20 cellular contexts compared by ENCODE assay signal in genomic region chr7:149479554-149479953, GRCh38. TPM values are rescaled to one million over a fixed set of nuclear protein-coding genes. Genes with fewer than 3 reads are reported as not detected.
DNase-seq lines count a peak whose midpoint lies in the region; ATAC-seq, FAIRE-seq and TF ChIP-seq lines count a peak whose summit lies in the region.
"Had no signal": no experiment of that assay in that cellular context is flagged by ENCODE, and none has a peak within 500 bp of the region (broad histone marks: within the 10 kb centered on the region; RNA-seq: fewer than 3 reads in every experiment).

No MANE protein-coding gene starts in this region.

- in situ Hi-C loops in HepG2 (cut with HindIII; ENCODE audit: extremely low pct_ligation_motif_present, low pct_unique_long_range_greater_than_20kb) (no loop called here), K562 (cut with MboI) (no loop called here)

- H3K4me1 ChIP-seq in HepG2 (ENCODE audit: insufficient read depth, low read length) (no peaks in the 10 kb centered on the region), right lobe of liver (no peaks in the 10 kb centered on the region), K562 (replicated peaks in 1 of 2; ENCODE audit: control insufficient read depth in 2 of 2, insufficient read depth in 2 of 2, low read length in 2 of 2) (no peaks in the 10 kb centered on the region; a peak in 1 of 5 replicates), esophagus muscularis mucosa (no peaks in the 10 kb centered on the region), pancreas (no peaks in the 10 kb centered on the region)
- H3K4me1 ChIP-seq: BLaER1 had no signal

- H3K36me3 ChIP-seq in HepG2 (replicated peaks in 1 of 2; ENCODE audit: control insufficient read depth in 1 of 2, insufficient read depth in 2 of 2, low read length in 2 of 2) (peaks cover 5 to 34% of the 10 kb centered on the region in 2 experiments; a peak in 4 of 5 replicates), right lobe of liver (peaks cover 0 to 57% (median 17%) of the 10 kb centered on the region in 4 donors), K562 (ENCODE audit: control insufficient read depth, insufficient read depth, low read length) (peaks cover 74% of the 10 kb centered on the region), esophagus muscularis mucosa (peaks cover 26 to 65% (median 44%) of the 10 kb centered on the region in 4 donors), pancreas (peaks cover 4 to 18% (median 4%) of the 10 kb centered on the region in 3 donors)

- DNase-seq in HepG2 (ENCODE audit: low spot score): no peak
- no peak for DNase-seq in right lobe of liver
- DNase-seq in K562 (ENCODE audit: extremely low read depth in 1 of 4, low spot score in 3 of 4): no peak
- peak; percentile 83 for DNase-seq in esophagus muscularis mucosa (ENCODE audit: extremely low spot score)
- DNase-seq in pancreas: no peak
- DNase-seq in activated naive CD4-positive, alpha-beta T cell treated with anti-CD3 and anti-CD28 coated beads for 36 hours: no peak
- DNase-seq: Caco-2; CD4-positive, CD25-positive, alpha-beta regulatory T cell; CD8-positive, alpha-beta T cell; DMS153; DND-41; GM23248; H7; HCEC 1CT had no signal

- 100% methylated on average over 1 of the region's 1 CpG for WGBS in HepG2 (ENCODE audit: low lambda C conversion rate)
- WGBS in right lobe of liver (ENCODE audit: insufficient coverage, low coverage, low lambda C conversion rate, missing lambda C conversion rate): 100% methylated on average over 1 of the region's 1 CpG
- 97% methylated on average over 1 of the region's 1 CpG for WGBS in K562 (ENCODE audit: insufficient coverage, low coverage, missing lambda C conversion rate)
- 95% methylated on average over 1 of the region's 1 CpG for WGBS in esophagus muscularis mucosa
- 96 to 97% methylated on average over 1 of the region's 1 CpG for WGBS in pancreas, 2 donors

- POLR2A ChIA-PET in HepG2 (lab: Yijun Ruan, JAX) (no interaction called here), K562 (lab: Yijun Ruan, JAX) (interaction anchor here (0.9 to 1.7 kb wide), 4 partner anchors 8 to 19 kb away, joined by 3 to 8 read pairs (median 4); partner anchors contain the start of gene ZNF777)

- H4K20me1 ChIP-seq in HepG2 (ENCODE audit: insufficient read depth, low read length): no peaks in the 10 kb centered on the region
- no peaks in the 10 kb centered on the region for H4K20me1 ChIP-seq in K562 (replicated peaks; ENCODE audit: control insufficient read depth, insufficient read depth, low read length)
- H4K20me1 ChIP-seq: BLaER1 had no signal

- TF ChIP-seq CTCF in HepG2 (CRISPR knock-in tag; IDR thresholded peaks at IDR 0.05) (no peak), right lobe of liver (IDR thresholded peaks at IDR 0.05) (no peak), K562 (IDR thresholded peaks at IDR 0.05 in 2 of 3, conservative IDR thresholded peaks at IDR 0.05 in 1 of 3; ENCODE audit: insufficient read depth in 2 of 3, low read depth in 1 of 3, low read length in 3 of 3) (no peak), esophagus muscularis mucosa (IDR thresholded peaks at IDR 0.05) (no peak), pancreas (IDR thresholded peaks at IDR 0.05) (no peak)

- no peak for TF ChIP-seq RAD21 in HepG2 (CRISPR knock-in tag; IDR thresholded peaks at IDR 0.05)
- TF ChIP-seq RAD21 in K562 (CRISPR knock-in tag; conservative IDR thresholded peaks at IDR 0.05 in 1 of 2, IDR thresholded peaks at IDR 0.05 in 1 of 2): no peak

- H3K9ac ChIP-seq in HepG2 (ENCODE audit: insufficient read depth, low read depth, low read length): no peak overlapping the region
- no peak overlapping the region for H3K9ac ChIP-seq in K562 (ENCODE audit: insufficient read depth in 1 of 2, low read depth in 2 of 2, low read length in 2 of 2)
- H3K9ac ChIP-seq: BLaER1, GM23248 had no signal

- H3K79me2 ChIP-seq in HepG2 (ENCODE audit: insufficient read depth, low read length): no peaks in the 10 kb centered on the region
- 0 out of 3 replicates have a peak, but pooled peaks cover 2% of the 10 kb centered on the region for H3K79me2 ChIP-seq in K562 (ENCODE audit: control insufficient read depth, insufficient read depth, low read length)

- H3K9me3 ChIP-seq in HepG2 (ENCODE audit: low read length): no peaks in the 10 kb centered on the region; the same call in 1 of the 2 replicates
- no peaks in the 10 kb centered on the region for H3K9me3 ChIP-seq in right lobe of liver
- H3K9me3 ChIP-seq in K562 (replicated peaks; ENCODE audit: control insufficient read depth, insufficient read depth, low read depth, low read length): no peaks in the 10 kb centered on the region
- H3K9me3 ChIP-seq in esophagus muscularis mucosa: peaks cover 0 to 4% (median 0%) of the 10 kb centered on the region in 4 donors
- no peaks in the 10 kb centered on the region for H3K9me3 ChIP-seq in pancreas

- BruUV-seq in HepG2 (replicated peaks; lab: Mats Ljungman, UMichigan): no TSS peak
- BruUV-seq in K562 (replicated peaks; lab: Mats Ljungman, UMichigan): no TSS peak

- no peaks in the 10 kb centered on the region for H3K27me3 Mint-ChIP-seq in activated naive CD4-positive, alpha-beta T cell treated with anti-CD3 and anti-CD28 coated beads for 36 hours (ENCODE audit: low read depth)
- H3K27me3 Mint-ChIP-seq: B cell; CD4-positive, CD25-positive, alpha-beta regulatory T cell had no signal

- H3K27ac Mint-ChIP-seq in activated naive CD4-positive, alpha-beta T cell treated with anti-CD3 and anti-CD28 coated beads for 36 hours: no peak overlapping the region
- H3K27ac Mint-ChIP-seq: B cell; CD8-positive, alpha-beta T cell had no signal

- no peak overlapping the region for H3K27ac ChIP-seq in HepG2 (ENCODE audit: extremely low read length, insufficient read depth, low read length)
- H3K27ac ChIP-seq in right lobe of liver: no peak overlapping the region
- no peak overlapping the region for H3K27ac ChIP-seq in K562 (ENCODE audit: extremely low read depth, low read depth, low read length)
- H3K27ac ChIP-seq in esophagus muscularis mucosa (replicated peaks in 1 of 4): no peak overlapping the region
- no peak overlapping the region for H3K27ac ChIP-seq in pancreas
- H3K27ac ChIP-seq: BLaER1, C4-2B, GM23248 had no signal

- no peak overlapping the region for H3K4me2 ChIP-seq in HepG2 (ENCODE audit: low read depth, low read length)
- no peak overlapping the region for H3K4me2 ChIP-seq in K562 (ENCODE audit: insufficient read depth, low read length)
- H3K4me2 ChIP-seq: BLaER1 had no signal

- no peaks in the 10 kb centered on the region for H3K27me3 ChIP-seq in HepG2 (ENCODE audit: control insufficient read depth in 1 of 2, insufficient read depth in 2 of 2, low read length in 2 of 2)
- H3K27me3 ChIP-seq in right lobe of liver: no peaks in the 10 kb centered on the region
- no peaks in the 10 kb centered on the region for H3K27me3 ChIP-seq in K562 (ENCODE audit: control insufficient read depth in 2 of 2, insufficient read depth in 2 of 2, low read length in 2 of 2)
- H3K27me3 ChIP-seq in esophagus muscularis mucosa: no peaks in the 10 kb centered on the region
- H3K27me3 ChIP-seq in pancreas: no peaks in the 10 kb centered on the region
- H3K27me3 ChIP-seq: BLaER1 had no signal

- H3K4me3 Mint-ChIP-seq in activated naive CD4-positive, alpha-beta T cell treated with anti-CD3 and anti-CD28 coated beads for 36 hours: no peak overlapping the region
- H3K4me3 Mint-ChIP-seq: B cell; CD8-positive, alpha-beta T cell had no signal

- H3K9me1 ChIP-seq in K562 (ENCODE audit: control insufficient read depth, insufficient read depth, low read length): no peaks in the 10 kb centered on the region

- CTCF ChIA-PET in HepG2 (lab: Yijun Ruan, JAX; ENCODE audit: low intra/inter-chr PET ratio, low total read pairs): no interaction called here
- CTCF ChIA-PET in K562 (lab: Yijun Ruan, JAX; ENCODE audit: low intra/inter-chr PET ratio): no interaction called here
- CTCF ChIA-PET in activated naive CD4-positive, alpha-beta T cell treated with anti-CD3 and anti-CD28 coated beads for 36 hours (lab: Charles Lee): interaction anchor here (1.1 kb wide), 1 partner anchor 18 kb away, joined by 3 read pairs; the partner anchor contains the start of gene ZNF777

- H2AFZ ChIP-seq in HepG2 (ENCODE audit: low read length): no peak overlapping the region
- no peak overlapping the region for H2AFZ ChIP-seq in K562 (ENCODE audit: low read depth, low read length)
- H2AFZ ChIP-seq: GM23248 had no signal

- peaks cover 6% of the 10 kb centered on the region for H3K9me3 Mint-ChIP-seq in activated naive CD4-positive, alpha-beta T cell treated with anti-CD3 and anti-CD28 coated beads for 36 hours

- TF ChIP-seq POLR2A in HepG2 (IDR thresholded peaks at IDR 0.05; ENCODE audit: insufficient read depth in 1 of 2, low read depth in 2 of 2, low read length in 2 of 2) (no peak), right lobe of liver (IDR thresholded peaks at IDR 0.05) (no peak), K562 (conservative IDR thresholded peaks at IDR 0.05) (no peak), esophagus muscularis mucosa (IDR thresholded peaks at IDR 0.05; ENCODE audit: low read depth) (no peak)

- FAIRE-seq in HepG2 (lab: Jason Lieb, UNC) (no peak), K562 (lab: Jason Lieb, UNC) (peak; percentile 42), pancreas (lab: Jason Lieb, UNC) (no peak)
- FAIRE-seq: G401.6, GM12892, H1 had no signal

- H3K4me3 ChIP-seq in HepG2 (replicated peaks in 1 of 3; ENCODE audit: insufficient read depth in 1 of 3, low read depth in 2 of 3, low read length in 3 of 3) (no peak overlapping the region), right lobe of liver (no peak overlapping the region), K562 (no peak overlapping the region), esophagus muscularis mucosa (no peak overlapping the region), pancreas (no peak overlapping the region)
- H3K4me3 ChIP-seq: BLaER1, GM23248 had no signal

- no peaks in the 10 kb centered on the region for H3K4me1 Mint-ChIP-seq in activated naive CD4-positive, alpha-beta T cell treated with anti-CD3 and anti-CD28 coated beads for 36 hours (ENCODE audit: low read depth)
- H3K4me1 Mint-ChIP-seq: B cell had no signal

- ATAC-seq in HepG2: no peak
- ATAC-seq in right lobe of liver: no peak
- ATAC-seq in K562: no peak; the same call in 2 of the 3 replicates
- ATAC-seq in pancreas: no peak
- ATAC-seq: CD8-positive, alpha-beta T cell had no signal

- TF ChIP-seq EP300 in HepG2 (IDR thresholded peaks at IDR 0.05; ENCODE audit: low read depth in 2 of 2, low read length in 2 of 2): no peak
- TF ChIP-seq EP300 in HepG2 (CRISPR knock-in tag; IDR thresholded peaks at IDR 0.05; ENCODE audit: borderline replicate concordance): no peak
- no peak for TF ChIP-seq EP300 in K562 (IDR thresholded peaks at IDR 0.05; ENCODE audit: low read length)
- TF ChIP-seq EP300 in esophagus muscularis mucosa (IDR thresholded peaks at IDR 0.05): no peak

- intact Hi-C loops in HepG2 (cut with micrococcal nuclease; ENCODE audit: unreplicated experiment): no loop called here
- intact Hi-C loops in right lobe of liver (cut with DNase I): no loop called here
- intact Hi-C loops in K562 (cut with micrococcal nuclease): no loop called here
- intact Hi-C loops in esophagus muscularis mucosa (cut with DNase I): no loop called here
- intact Hi-C loops in pancreas (cut with DNase I): no loop called here
- intact Hi-C loops in activated naive CD4-positive, alpha-beta T cell treated with anti-CD3 and anti-CD28 coated beads for 36 hours (cut with micrococcal nuclease): no loop called here

- peaks cover 38% of the 10 kb centered on the region for H3K36me3 Mint-ChIP-seq in activated naive CD4-positive, alpha-beta T cell treated with anti-CD3 and anti-CD28 coated beads for 36 hours (ENCODE audit: low read depth)

RNA-seq across cellular contexts. Expression of gene ZNF746, which starts 18.1 kb away (rescaled TPM):
- total RNA-seq in HepG2 (2016; rRNA removed; fragmentation: Illumina TruSeq; extraction: Trizol) (8.0 and 8.1 TPM in 2 replicates), right lobe of liver (10 to 100 TPM in 3 of 6 experiments, 1 to 10 TPM in 3; 7.9 to 15.8 (median 10.4) TPM), K562 (2014; rRNA removed) (25.2 and 28.7 TPM in 2 replicates), K562 (2014; rRNA removed; fragmentation: Illumina TruSeq; extraction: Trizol) (7.7 and 8.8 TPM in 2 replicates), K562 (2015; rRNA removed; fragmentation: Illumina TruSeq; extraction: Trizol) (13.4 and 14.1 TPM in 2 replicates), K562 (2021) (30.7 and 31.6 TPM in 2 replicates), esophagus muscularis mucosa (10 to 100 TPM; 20.9 to 28.7 (median 27.9) TPM), pancreas (10 to 100 TPM in 1 of 6 donors, 1 to 10 TPM in 5; 6.3 to 10.9 (median 6.4) TPM)
- 1.4 and 1.5 TPM in 2 replicates for total RNA-seq in HepG2 (2016; cell fraction: cytosol; rRNA removed; fragmentation: Illumina TruSeq; extraction: Trizol; ENCODE audit: low read depth)
- 6.1 and 8.8 TPM in 2 replicates for total RNA-seq in HepG2 (2016; cell fraction: insoluble cytoplasmic fraction; rRNA removed; fragmentation: Illumina TruSeq; extraction: Trizol)
- 4.5 and 5.4 TPM in 2 replicates for total RNA-seq in HepG2 (2016; cell fraction: membrane; rRNA removed; fragmentation: Illumina TruSeq; extraction: Trizol)
- total RNA-seq in HepG2 (2016; cell fraction: nucleus; rRNA removed; fragmentation: Illumina TruSeq; extraction: Trizol): 6.8 and 7.9 TPM in 2 replicates
- polyA plus RNA-seq in HepG2 (2011; rRNA removed) (3.8 and 4.1 TPM in 2 replicates), K562 (2011; rRNA removed) (7.3 and 12.6 TPM in 2 replicates), K562 (2014; fragmentation: Illumina TruSeq; extraction: Trizol) (13.3 and 17.9 TPM in 2 replicates), K562 (2014; fragmentation: Nextera tagmentation; extraction: Ambion mirVana) (1 to 10 TPM; 1.7 to 2.0 TPM), K562 (2014; rRNA removed) (15.3 and 18.9 TPM in 2 replicates), pancreas (1 to 10 TPM; 9.5 to 9.8 TPM)
- 2.1 and 2.5 TPM in 2 replicates for polyA plus RNA-seq in HepG2 (2011; cell fraction: cytosol; rRNA removed)
- polyA plus RNA-seq in HepG2 (2011; cell fraction: nucleus; rRNA removed): 12.0 and 13.8 TPM in 2 replicates
- 3.9 and 4.3 TPM in 2 replicates for polyA plus RNA-seq in HepG2 (2012)
- polyA plus RNA-seq in HepG2 (2016; cell fraction: cytosol; fragmentation: Illumina TruSeq; extraction: Trizol; ENCODE audit: low read depth): 0.61 and 0.66 TPM in 2 replicates
- 4.8 and 8.0 TPM in 2 replicates for polyA plus RNA-seq in HepG2 (2016; cell fraction: insoluble cytoplasmic fraction; fragmentation: Illumina TruSeq; extraction: Trizol; ENCODE audit: low read depth)
- polyA plus RNA-seq in HepG2 (2016; cell fraction: membrane; fragmentation: Illumina TruSeq; extraction: Trizol; ENCODE audit: low read depth): 1.5 and 1.8 TPM in 2 replicates
- polyA plus RNA-seq in HepG2 (2016; cell fraction: nucleus; fragmentation: Illumina TruSeq; extraction: Trizol; ENCODE audit: insufficient read depth, low read depth): 15.0 and 16.0 TPM in 2 replicates
- 11.2 and 15.4 TPM in 2 replicates for polyA minus RNA-seq in HepG2 (2011; rRNA and poly(A)+ RNA removed; ENCODE audit: low replicate concordance)
- 4.7 and 5.1 TPM in 2 replicates for polyA minus RNA-seq in HepG2 (2011; cell fraction: cytosol; rRNA and poly(A)+ RNA removed)
- 10.4 and 12.0 TPM in 2 replicates for polyA minus RNA-seq in HepG2 (2011; cell fraction: nucleus; rRNA and poly(A)+ RNA removed)
- total RNA-seq in K562 (2011; cell fraction: chromatin; rRNA removed; ENCODE audit: low replicate concordance): 47.9 and 50.2 TPM in 2 replicates
- total RNA-seq in K562 (2011; cell fraction: nucleolus; rRNA removed): 32.7 and 35.9 TPM in 2 replicates
- total RNA-seq in K562 (2011; cell fraction: nucleoplasm; rRNA removed): 45.2 and 65.0 TPM in 2 replicates
- polyA plus RNA-seq in K562 (2011; cell fraction: cytosol; rRNA removed): 9.1 and 13.7 TPM in 2 replicates
- polyA plus RNA-seq in K562 (2011; cell fraction: nucleus; rRNA removed): 32.2 and 48.8 TPM in 2 replicates
- polyA plus RNA-seq in K562 (2012): 16.6 and 19.9 TPM in 2 replicates
- 10.5 and 10.9 TPM in 2 replicates for polyA minus RNA-seq in K562 (2011; rRNA and poly(A)+ RNA removed)
- 12.9 and 19.2 TPM in 2 replicates for polyA minus RNA-seq in K562 (2011; cell fraction: cytosol; rRNA and poly(A)+ RNA removed)
- polyA minus RNA-seq in K562 (2011; cell fraction: nucleus; rRNA and poly(A)+ RNA removed): 22.9 and 28.7 TPM in 2 replicates
- total RNA-seq in activated naive CD4-positive, alpha-beta T cell treated with anti-CD3 and anti-CD28 coated beads for 36 hours: 10 to 100 TPM; 11.8 to 12.0 TPM

RNA-seq across cellular contexts. Expression of gene ZNF777, which starts 18.7 kb away (rescaled TPM):
- total RNA-seq in HepG2 (2016; rRNA removed; fragmentation: Illumina TruSeq; extraction: Trizol) (4.4 and 6.0 TPM in 2 replicates), right lobe of liver (1 to 10 TPM; 5.3 to 7.0 (median 5.4) TPM), K562 (2014; rRNA removed) (17.8 and 19.8 TPM in 2 replicates), K562 (2014; rRNA removed; fragmentation: Illumina TruSeq; extraction: Trizol) (5.5 and 7.0 TPM in 2 replicates), K562 (2015; rRNA removed; fragmentation: Illumina TruSeq; extraction: Trizol) (9.0 and 10.6 TPM in 2 replicates), K562 (2021) (29.3 and 32.6 TPM in 2 replicates), esophagus muscularis mucosa (10 to 100 TPM in 3 of 4 donors, 1 to 10 TPM in 1; 6.6 to 17.4 (median 13.7) TPM), pancreas (1 to 10 TPM; 4.0 to 8.0 (median 6.1) TPM)
- 1.1 and 1.2 TPM in 2 replicates for total RNA-seq in HepG2 (2016; cell fraction: cytosol; rRNA removed; fragmentation: Illumina TruSeq; extraction: Trizol; ENCODE audit: low read depth)
- total RNA-seq in HepG2 (2016; cell fraction: insoluble cytoplasmic fraction; rRNA removed; fragmentation: Illumina TruSeq; extraction: Trizol): 3.5 and 5.9 TPM in 2 replicates
- total RNA-seq in HepG2 (2016; cell fraction: membrane; rRNA removed; fragmentation: Illumina TruSeq; extraction: Trizol): 4.0 and 4.1 TPM in 2 replicates
- total RNA-seq in HepG2 (2016; cell fraction: nucleus; rRNA removed; fragmentation: Illumina TruSeq; extraction: Trizol): 3.7 and 3.9 TPM in 2 replicates
- polyA plus RNA-seq in HepG2 (2011; rRNA removed) (3.8 and 4.8 TPM in 2 replicates), K562 (2011; rRNA removed) (5.5 and 7.8 TPM in 2 replicates), K562 (2014; fragmentation: Illumina TruSeq; extraction: Trizol) (17.5 and 18.8 TPM in 2 replicates), K562 (2014; fragmentation: Nextera tagmentation; extraction: Ambion mirVana) (under 1 TPM; 0.11 to 0.13 TPM), K562 (2014; rRNA removed) (15.0 and 17.5 TPM in 2 replicates), pancreas (1 to 10 TPM; 5.3 to 7.3 TPM)
- 3.9 and 5.3 TPM in 2 replicates for polyA plus RNA-seq in HepG2 (2011; cell fraction: cytosol; rRNA removed)
- 3.7 and 3.8 TPM in 2 replicates for polyA plus RNA-seq in HepG2 (2011; cell fraction: nucleus; rRNA removed)
- 3.7 and 4.3 TPM in 2 replicates for polyA plus RNA-seq in HepG2 (2012)
- polyA plus RNA-seq in HepG2 (2016; cell fraction: cytosol; fragmentation: Illumina TruSeq; extraction: Trizol; ENCODE audit: low read depth): 0.96 and 1.2 TPM in 2 replicates
- 7.4 and 9.5 TPM in 2 replicates for polyA plus RNA-seq in HepG2 (2016; cell fraction: insoluble cytoplasmic fraction; fragmentation: Illumina TruSeq; extraction: Trizol; ENCODE audit: low read depth)
- 3.4 and 3.5 TPM in 2 replicates for polyA plus RNA-seq in HepG2 (2016; cell fraction: membrane; fragmentation: Illumina TruSeq; extraction: Trizol; ENCODE audit: low read depth)
- 7.3 and 8.5 TPM in 2 replicates for polyA plus RNA-seq in HepG2 (2016; cell fraction: nucleus; fragmentation: Illumina TruSeq; extraction: Trizol; ENCODE audit: insufficient read depth, low read depth)
- 5.7 and 8.2 TPM in 2 replicates for polyA minus RNA-seq in HepG2 (2011; rRNA and poly(A)+ RNA removed; ENCODE audit: low replicate concordance)
- 5.0 and 5.4 TPM in 2 replicates for polyA minus RNA-seq in HepG2 (2011; cell fraction: cytosol; rRNA and poly(A)+ RNA removed)
- polyA minus RNA-seq in HepG2 (2011; cell fraction: nucleus; rRNA and poly(A)+ RNA removed): 3.2 and 3.7 TPM in 2 replicates
- total RNA-seq in K562 (2011; cell fraction: chromatin; rRNA removed; ENCODE audit: low replicate concordance): 5.2 and 9.7 TPM in 2 replicates
- total RNA-seq in K562 (2011; cell fraction: nucleolus; rRNA removed): 7.9 and 8.3 TPM in 2 replicates
- total RNA-seq in K562 (2011; cell fraction: nucleoplasm; rRNA removed): 4.2 and 6.0 TPM in 2 replicates
- 10.5 and 18.7 TPM in 2 replicates for polyA plus RNA-seq in K562 (2011; cell fraction: cytosol; rRNA removed)
- polyA plus RNA-seq in K562 (2011; cell fraction: nucleus; rRNA removed): 5.7 and 8.6 TPM in 2 replicates
- 15.3 and 16.5 TPM in 2 replicates for polyA plus RNA-seq in K562 (2012)
- polyA minus RNA-seq in K562 (2011; rRNA and poly(A)+ RNA removed): 7.3 and 9.3 TPM in 2 replicates
- 12.0 and 21.2 TPM in 2 replicates for polyA minus RNA-seq in K562 (2011; cell fraction: cytosol; rRNA and poly(A)+ RNA removed)
- 5.3 and 6.0 TPM in 2 replicates for polyA minus RNA-seq in K562 (2011; cell fraction: nucleus; rRNA and poly(A)+ RNA removed)
- total RNA-seq in activated naive CD4-positive, alpha-beta T cell treated with anti-CD3 and anti-CD28 coated beads for 36 hours: 1 to 10 TPM; 8.7 to 9.7 TPM

Comparison
In these comparisons a context has a peak if more than half of its experiments do, and no peak if none do; other contexts are left out.
1. Of the 241 proteins assayed by ChIP-seq in both HepG2 and K562: peak only in HepG2: MAFK; only in K562: MAFG; in both: MAFF; in neither: 238.